17 cellular contexts compared by ENCODE assay signal in genomic region chr19:54312436-54313362, GRCh38. TPM values are rescaled to one million over a fixed set of nuclear protein-coding genes. Genes with fewer than 3 reads are reported as not detected.
DNase-seq lines count a peak whose midpoint lies in the region; ATAC-seq and TF ChIP-seq lines count a peak whose summit lies in the region.
"Had no signal": no experiment of that assay in that cellular context is flagged by ENCODE, and none has a peak within 500 bp of the region (broad histone marks: within the 10 kb centered on the region; RNA-seq: fewer than 3 reads in every experiment).

Gene LILRA5 (minus strand): TSS chr19:54313166. CDS start chr19:54313019, 147 bp downstream.

- H3K79me2 ChIP-seq in osteoblast (ENCODE audit: insufficient read depth, low read length), result no peaks in the 10 kb centered on the region

- ATAC-seq in heart left ventricle, result peak in 3 of 4 donors; percentile 42 to 88 (median 81)
- ATAC-seq in HG02938 (IDR thresholded peaks at IDR 0.05; ENCODE audit: unreplicated experiment), result no peak
- ATAC-seq in HG02981 (IDR thresholded peaks at IDR 0.05; ENCODE audit: unreplicated experiment), result no peak

- H3K27me3 ChIP-seq in heart left ventricle (peaks cover 0 to 34% (median 0%) of the 10 kb centered on the region in 9 donors), osteoblast (ENCODE audit: insufficient read depth, low read length) (no peaks in the 10 kb centered on the region)
- H3K27me3 ChIP-seq: cardiac muscle cell, vagina had no signal

- intact Hi-C loops in heart left ventricle (cut with DNase I), result no loop called here

- H2AFZ ChIP-seq in osteoblast (ENCODE audit: low read length), result no peak within 1 kb of the TSS

- no peaks in the 10 kb centered on the region for H3K36me3 ChIP-seq in heart left ventricle
- H3K36me3 ChIP-seq in osteoblast (ENCODE audit: insufficient read depth, low read length), result no peaks in the 10 kb centered on the region
- H3K36me3 ChIP-seq: BE2C, cardiac muscle cell, vagina had no signal

- DNase-seq in KG1 (lab: John Stamatoyannopoulos, UW) (peak; percentile 33), RPMI8226 (peak; percentile 82), heart left ventricle (peak in 3 of 5 donors; percentile 37 to 61 (median 58)), osteoblast (ENCODE audit: insufficient read length, low spot score, missing footprints) (peak; percentile 66), T-helper 2 cell (no peak)
- no peak for DNase-seq in central memory CD4-positive, alpha-beta T cell
- DNase-seq: activated CD4-positive, CD25-positive, alpha-beta regulatory T cell; BE2C; foreskin melanocyte; NCI-H146; NCI-H524; stimulated activated CD4-positive, alpha-beta T cell treated with anti-CD3 and anti-CD28 coated beads, Interleukin-4, amount 100 ng/mL, for 1 hour had no signal

- peak within 1 kb of the TSS in 1 of 12 donors; percentile 81 for H3K27ac ChIP-seq in heart left ventricle
- no peak within 1 kb of the TSS for H3K27ac ChIP-seq in osteoblast (ENCODE audit: low read depth, low read length)
- H3K27ac ChIP-seq: cardiac muscle cell, vagina had no signal

- TF ChIP-seq CTCF in heart left ventricle (IDR thresholded peaks at IDR 0.05), result no peak
- TF ChIP-seq CTCF in osteoblast (IDR thresholded peaks at IDR 0.05; ENCODE audit: extremely low read depth, low read depth, low read length), result no peak

- WGBS in heart left ventricle, 4 donors, result 52 to 56% (median 54%) methylated on average over 12 to 13 of the region's 13 CpGs

- peaks cover 0 to 19% (median 0%) of the 10 kb centered on the region in 12 donors for H3K4me1 ChIP-seq in heart left ventricle
- no peaks in the 10 kb centered on the region for H3K4me1 ChIP-seq in osteoblast (ENCODE audit: insufficient read depth, low read length)
- H3K4me1 ChIP-seq: BE2C, vagina had no signal

- H3K4me3 ChIP-seq in heart left ventricle, result peak within 1 kb of the TSS in 1 of 12 donors; percentile 46
- H3K4me3 ChIP-seq in osteoblast (ENCODE audit: insufficient read depth, low read length), result no peak within 1 kb of the TSS
- H3K4me3 ChIP-seq: cardiac muscle cell, vagina had no signal

- no peak for TF ChIP-seq POLR2A in heart left ventricle (IDR thresholded peaks at IDR 0.05)

- H3K9me3 ChIP-seq in heart left ventricle (no peaks in the 10 kb centered on the region), osteoblast (ENCODE audit: low read depth, low read length) (no peaks in the 10 kb centered on the region)
- H3K9me3 ChIP-seq: BE2C, vagina had no signal

- H4K20me1 ChIP-seq in osteoblast (ENCODE audit: insufficient read depth, low read length), result no peaks in the 10 kb centered on the region

- no peak within 1 kb of the TSS for H3K4me2 ChIP-seq in osteoblast (ENCODE audit: insufficient read depth, low read length)

RNA-seq across cellular contexts. Expression of gene LILRA5, which starts in this region (rescaled TPM):
- total RNA-seq in heart left ventricle (10 to 100 TPM in 1 of 9 donors, 1 to 10 TPM in 6, under 1 TPM in 1, not detected in 1; 0.27 to 16.2 (median 1.5) TPM), osteoblast (0.36 TPM in 1 of 2 replicates, not detected in the other)
- 1 to 10 TPM in 1 of 2 donors, under 1 TPM in 1; 0.19 to 4.7 TPM for polyA plus RNA-seq in heart left ventricle
- total RNA-seq: cardiac muscle cell, SK-MEL-5 had no signal
- polyA plus RNA-seq: cardiac muscle cell had no signal

Comparison
In these comparisons a context has a peak if more than half of its experiments do, and no peak if none do; other contexts are left out.
1. Peak in DNase-seq in osteoblast; RNA of the gene not detected or under 1 TPM.
2. DNase-seq: peak in KG1 (single experiment), RPMI8226 (single experiment) and heart left ventricle (3 of 5); none in T-helper 2 cell (0 of 5) and central memory CD4-positive, alpha-beta T cell (single experiment).
3. ATAC-seq: peak in heart left ventricle (3 of 4); none in HG02938 (single experiment) and HG02981 (single experiment).